8 cellular contexts compared by ENCODE assay signal in genomic region chr20:50192364-50193168, GRCh38. TPM values are rescaled to one million over a fixed set of nuclear protein-coding genes. Genes with fewer than 3 reads are reported as not detected.
DNase-seq lines count a peak whose midpoint lies in the region; ATAC-seq, FAIRE-seq and TF ChIP-seq lines count a peak whose summit lies in the region.

No MANE protein-coding gene starts in this region.

- H3K4me3 Mint-ChIP-seq in CD8-positive, alpha-beta memory T cell, result peak overlapping the region; percentile 94 to 98 (median 96)
- peak overlapping the region; percentile 92 for H3K4me3 Mint-ChIP-seq in activated B cell treated with CpG ODN at 0.5 μM for 24 hours

- H3K4me3 ChIP-seq in CD8-positive, alpha-beta memory T cell (ENCODE audit: low read length), result peak overlapping the region; percentile 58
- peak overlapping the region; percentile 87 to 95 for H3K4me3 ChIP-seq in cardiac fibroblast (replicated peaks in 1 of 2; ENCODE audit: low read depth in 2 of 2, low read length in 2 of 2)
- peak overlapping the region; percentile 87 to 91 for H3K4me3 ChIP-seq in kidney (ENCODE audit: low read length in 2 of 2)

- peaks cover 22% of the 10 kb centered on the region for H3K4me1 ChIP-seq in CD8-positive, alpha-beta memory T cell (ENCODE audit: insufficient read depth, low read length)
- peaks cover 11% of the 10 kb centered on the region in 2 donors for H3K4me1 ChIP-seq in kidney (ENCODE audit: control insufficient read depth in 1 of 2, insufficient read depth in 1 of 2, low read depth in 1 of 2, low read length in 2 of 2)

- POLR2A ChIA-PET in CD8-positive, alpha-beta memory T cell (lab: Charles Lee), result interaction anchor here (0.5 to 2.0 kb wide), 6 partner anchors 13 to 319 kb away, joined by 3 to 9 read pairs (median 5); partner anchors contain the start of gene PTPN1
- POLR2A ChIA-PET in activated B cell treated with CpG ODN at 0.5 μM for 24 hours (lab: Charles Lee), result interaction anchor here (0.6 to 1.1 kb wide), 4 partner anchors 12 to 765 kb away, joined by 3 to 11 read pairs (median 6); partner anchors contain the start of gene DPM1

- intact Hi-C loops in activated B cell treated with CpG ODN at 0.5 μM for 24 hours (cut with micrococcal nuclease) (loop anchor here (5.0 kb wide), 1 partner anchor 915 kb away; the partner anchor contains the start of gene ZNFX1), kidney (cut with DNase I) (no loop called here)

- H3K9ac ChIP-seq in kidney (ENCODE audit: low read length in 2 of 2), result peak overlapping the region; percentile 66 to 89

- CTCF ChIA-PET in CD8-positive, alpha-beta memory T cell (lab: Charles Lee), result interaction anchor here (1.3 to 1.6 kb wide), 3 partner anchors 272 to 383 kb away, joined by 4 to 6 read pairs (median 5); no protein-coding TSS in a partner anchor
- CTCF ChIA-PET in activated B cell treated with CpG ODN at 0.5 μM for 24 hours (lab: Charles Lee), result interaction anchor here (0.7 to 1.0 kb wide), 2 partner anchors 13 to 386 kb away, joined by 3 to 4 read pairs; no protein-coding TSS in a partner anchor

- H3K4me1 Mint-ChIP-seq in CD8-positive, alpha-beta memory T cell, result peaks cover 34 to 39% (median 35%) of the 10 kb centered on the region in 3 donors
- H3K4me1 Mint-ChIP-seq in activated B cell treated with CpG ODN at 0.5 μM for 24 hours, result peaks cover 27% of the 10 kb centered on the region

- H3K9me3 ChIP-seq in CD8-positive, alpha-beta memory T cell (ENCODE audit: low read length), result no peaks in the 10 kb centered on the region
- no peaks in the 10 kb centered on the region for H3K9me3 ChIP-seq in kidney (ENCODE audit: control insufficient read depth in 1 of 2, low read length in 2 of 2)

- no peak for TF ChIP-seq CTCF in activated B cell treated with CpG ODN at 0.5 μM for 24 hours (IDR thresholded peaks at IDR 0.05)
- TF ChIP-seq CTCF in cardiac fibroblast (IDR thresholded peaks at IDR 0.05; ENCODE audit: low read depth, low read length), result no peak
- no peak for TF ChIP-seq CTCF in kidney (IDR thresholded peaks at IDR 0.05; ENCODE audit: borderline replicate concordance, extremely low read depth, insufficient read depth)

- H3K36me3 ChIP-seq in CD8-positive, alpha-beta memory T cell (ENCODE audit: insufficient read depth, low read length), result no peaks in the 10 kb centered on the region
- H3K36me3 ChIP-seq in kidney (ENCODE audit: control insufficient read depth in 1 of 2, insufficient read depth in 2 of 2, low read length in 2 of 2), result peaks cover 0 to 4% of the 10 kb centered on the region in 2 donors

- peak overlapping the region; percentile 85 for H3K27ac ChIP-seq in CD8-positive, alpha-beta memory T cell (ENCODE audit: low read depth, low read length)
- peak overlapping the region; percentile 65 to 76 for H3K27ac ChIP-seq in kidney (ENCODE audit: low read depth in 2 of 2, low read length in 2 of 2)

- ATAC-seq in activated B cell treated with CpG ODN at 0.5 μM for 24 hours (ENCODE audit: low read depth) (peak; percentile 26), HG03175 (IDR thresholded peaks at IDR 0.05; ENCODE audit: unreplicated experiment) (no peak)

- peaks cover 0 to 3% of the 10 kb centered on the region in 2 donors for H3K27me3 Mint-ChIP-seq in CD8-positive, alpha-beta memory T cell
- H3K27me3 Mint-ChIP-seq in activated B cell treated with CpG ODN at 0.5 μM for 24 hours, result no peaks in the 10 kb centered on the region

- peaks cover 0 to 14% (median 0%) of the 10 kb centered on the region in 3 donors for H3K36me3 Mint-ChIP-seq in CD8-positive, alpha-beta memory T cell
- H3K36me3 Mint-ChIP-seq in activated B cell treated with CpG ODN at 0.5 μM for 24 hours (ENCODE audit: low read depth), result peaks cover 25% of the 10 kb centered on the region

- H3K27me3 ChIP-seq in CD8-positive, alpha-beta memory T cell (ENCODE audit: insufficient read depth, low read length, poor library complexity, severe bottlenecking), result no peaks in the 10 kb centered on the region

- no peaks in the 10 kb centered on the region for H3K9me3 Mint-ChIP-seq in CD8-positive, alpha-beta memory T cell
- no peaks in the 10 kb centered on the region for H3K9me3 Mint-ChIP-seq in activated B cell treated with CpG ODN at 0.5 μM for 24 hours

- peak overlapping the region; percentile 86 to 97 (median 94) for H3K27ac Mint-ChIP-seq in CD8-positive, alpha-beta memory T cell
- peak overlapping the region; percentile 97 for H3K27ac Mint-ChIP-seq in activated B cell treated with CpG ODN at 0.5 μM for 24 hours

- DNase-seq in CD8-positive, alpha-beta memory T cell, result peak; percentile 62 to 86 (median 65)
- DNase-seq in HCEC 1CT (peak; percentile 90), NCI-H2171 (lab: John Stamatoyannopoulos, UW) (peak; percentile 90), activated B cell treated with CpG ODN at 0.5 μM for 24 hours (peak; percentile 62), cardiac fibroblast (ENCODE audit: low read depth in 2 of 2) (peak; percentile 88 to 94), kidney (peak; percentile 96)
- peak; percentile 79 to 83 for DNase-seq in stimulated activated CD4-positive, alpha-beta T cell treated with anti-CD3 and anti-CD28 coated beads, Interleukin-15, amount 100 ng/mL, for 48 hours (ENCODE audit: low read depth in 2 of 2)

- no peak for FAIRE-seq in kidney (lab: Jason Lieb, UNC)

RNA-seq across cellular contexts. Expression of gene CEBPB, which starts 1.9 kb away (rescaled TPM):
- 10 to 100 TPM; 25.3 to 29.1 TPM for total RNA-seq in CD8-positive, alpha-beta memory T cell
- 27.0 TPM for polyA plus RNA-seq in CD8-positive, alpha-beta memory T cell
- total RNA-seq in activated B cell treated with CpG ODN at 0.5 μM for 24 hours (22.2 and 23.5 TPM in 2 replicates), kidney (81.4 TPM)
- polyA plus RNA-seq in kidney (ENCODE audit: insufficient read depth, low read depth, low replicate concordance), result 33.6 TPM

RNA-seq across cellular contexts. Expression of gene PEDS1, which starts 39.0 kb away (rescaled TPM):
- total RNA-seq in CD8-positive, alpha-beta memory T cell, result 10 to 100 TPM; 20.2 to 23.6 TPM
- polyA plus RNA-seq in CD8-positive, alpha-beta memory T cell, result 26.9 TPM
- total RNA-seq in activated B cell treated with CpG ODN at 0.5 μM for 24 hours, result 9.8 and 9.9 TPM in 2 replicates
- 16.3 TPM for total RNA-seq in kidney
- polyA plus RNA-seq in kidney (ENCODE audit: insufficient read depth, low read depth, low replicate concordance), result 18.3 TPM
